In genomic region chr3:108331792-108332191, GRCh38 we compare ENCODE assay signal across 31 cellular contexts. TPM values are rescaled to one million over a fixed set of nuclear protein-coding genes. Genes with fewer than 3 reads are reported as not detected.
DNase-seq lines count a peak whose midpoint lies in the region; ATAC-seq, FAIRE-seq and TF ChIP-seq lines count a peak whose summit lies in the region.
"Had no signal": no experiment of that assay in that cellular context is flagged by ENCODE, and none has a peak within 500 bp of the region (broad histone marks: within the 10 kb centered on the region; RNA-seq: fewer than 3 reads in every experiment).

No MANE protein-coding gene starts in this region.

- H3K27me3 ChIP-seq in pancreas, result no peaks in the 10 kb centered on the region
- H3K27me3 ChIP-seq: BLaER1 treated with 17β-estradiol and CSF1 and Interleukin-3, amounts not matched to agents 10 nM and 100 nM had no signal

- H3K4me1 ChIP-seq in pancreas, result peaks cover 0 to 7% (median 0%) of the 10 kb centered on the region in 3 donors
- H3K4me1 ChIP-seq: A549, Caco-2 had no signal

- H3K36me3 Mint-ChIP-seq in activated CD4-positive, alpha-beta T cell treated with anti-CD3 and anti-CD28 coated beads for 36 hours (ENCODE audit: low read depth), result peaks cover 5% of the 10 kb centered on the region
- peaks cover 5 to 7% of the 10 kb centered on the region in 2 donors for H3K36me3 Mint-ChIP-seq in activated T-cell treated with anti-CD3 and anti-CD28 coated beads, Interleukin-2, amount 50 U/mL, for 72 hours (ENCODE audit: insufficient read depth in 2 of 2)
- peaks cover 2% of the 10 kb centered on the region for H3K36me3 Mint-ChIP-seq in activated T-cell treated with anti-CD3 and anti-CD28 coated beads, Interleukin-2, amount 50 U/mL, for 4 hours (ENCODE audit: insufficient read depth)
- H3K36me3 Mint-ChIP-seq: CD8-positive, alpha-beta T cell had no signal

- no peak for DNase-seq in activated CD4-positive, alpha-beta T cell treated with anti-CD3 and anti-CD28 coated beads for 36 hours
- DNase-seq in activated CD4-positive, alpha-beta T cell treated with anti-CD3 and anti-CD28 coated beads for 4 hours, result no peak
- DNase-seq in activated T-cell treated with anti-CD3 and anti-CD28 coated beads, Interleukin-2, amount 50 U/mL, for 72 hours, result no peak
- DNase-seq in activated T-cell treated with anti-CD3 and anti-CD28 coated beads, Interleukin-2, amount 50 U/mL, for 4 hours, result no peak
- DNase-seq in stimulated activated naive CD8-positive, alpha-beta T cell treated with anti-CD3 and anti-CD28 coated beads, Interleukin-15, amount 100 ng/mL, for 72 hours, result no peak
- DNase-seq in stimulated activated naive CD8-positive, alpha-beta T cell treated with anti-CD3 and anti-CD28 coated beads, Interleukin-15, Interleukin-2, amounts not matched to agents 100 U/mL and 50 U/mL, for 24 hours, result no peak
- DNase-seq in pancreas, result no peak
- DNase-seq: AML-193; Caco-2; Calu3; CD4-positive, alpha-beta T cell; CD8-positive, alpha-beta T cell; DMS 273 treated with DMSO at 0.1 percent for 48 hours; DMS153; DMS53; DMS79; DND-41; EL; GDM1 had no signal

- H3K9me3 ChIP-seq in pancreas, result no peaks in the 10 kb centered on the region
- H3K9me3 ChIP-seq: A549, Caco-2 had no signal

- intact Hi-C loops in activated CD4-positive, alpha-beta T cell treated with anti-CD3 and anti-CD28 coated beads for 36 hours (cut with DNase I, micrococcal nuclease), result no loop called here
- intact Hi-C loops in pancreas (cut with DNase I), result no loop called here

- peaks cover 5% of the 10 kb centered on the region for H3K9me3 Mint-ChIP-seq in activated CD4-positive, alpha-beta T cell treated with anti-CD3 and anti-CD28 coated beads for 36 hours (ENCODE audit: low read depth)
- H3K9me3 Mint-ChIP-seq in activated T-cell treated with anti-CD3 and anti-CD28 coated beads, Interleukin-2, amount 50 U/mL, for 72 hours, result peaks cover 4 to 6% of the 10 kb centered on the region in 2 donors
- H3K9me3 Mint-ChIP-seq in activated T-cell treated with anti-CD3 and anti-CD28 coated beads, Interleukin-2, amount 50 U/mL, for 4 hours, result peaks cover 6% of the 10 kb centered on the region
- peaks cover 8 to 9% of the 10 kb centered on the region in 2 donors for H3K9me3 Mint-ChIP-seq in stimulated activated naive CD8-positive, alpha-beta T cell treated with anti-CD3 and anti-CD28 coated beads, Interleukin-15, amount 100 ng/mL, for 72 hours
- H3K9me3 Mint-ChIP-seq: CD4-positive, alpha-beta T cell had no signal

- FAIRE-seq in pancreas (lab: Jason Lieb, UNC), result no peak
- FAIRE-seq: A549, GM12878, GM12892, GM18507 had no signal

- peaks cover 4% of the 10 kb centered on the region for H3K27me3 Mint-ChIP-seq in activated CD4-positive, alpha-beta T cell treated with anti-CD3 and anti-CD28 coated beads for 36 hours
- peaks cover 7% of the 10 kb centered on the region for H3K27me3 Mint-ChIP-seq in activated T-cell treated with anti-CD3 and anti-CD28 coated beads, Interleukin-2, amount 50 U/mL, for 72 hours (ENCODE audit: low read depth)
- H3K27me3 Mint-ChIP-seq in activated T-cell treated with anti-CD3 and anti-CD28 coated beads, Interleukin-2, amount 50 U/mL, for 4 hours (ENCODE audit: low read depth), result no peaks in the 10 kb centered on the region
- H3K27me3 Mint-ChIP-seq in stimulated activated naive CD8-positive, alpha-beta T cell treated with anti-CD3 and anti-CD28 coated beads, Interleukin-15, amount 100 ng/mL, for 72 hours, result no peaks in the 10 kb centered on the region
- H3K27me3 Mint-ChIP-seq: B cell; CD4-positive, alpha-beta T cell had no signal

- H3K4me3 Mint-ChIP-seq in activated CD4-positive, alpha-beta T cell treated with anti-CD3 and anti-CD28 coated beads for 36 hours, result no peak overlapping the region
- no peak overlapping the region for H3K4me3 Mint-ChIP-seq in activated T-cell treated with anti-CD3 and anti-CD28 coated beads, Interleukin-2, amount 50 U/mL, for 72 hours
- H3K4me3 Mint-ChIP-seq in activated T-cell treated with anti-CD3 and anti-CD28 coated beads, Interleukin-2, amount 50 U/mL, for 4 hours, result no peak overlapping the region
- H3K4me3 Mint-ChIP-seq in stimulated activated naive CD8-positive, alpha-beta T cell treated with anti-CD3 and anti-CD28 coated beads, Interleukin-15, amount 100 ng/mL, for 72 hours, result no peak overlapping the region
- H3K4me3 Mint-ChIP-seq: B cell; CD4-positive, alpha-beta T cell; CD8-positive, alpha-beta T cell had no signal

- no peak overlapping the region for H3K27ac Mint-ChIP-seq in activated CD4-positive, alpha-beta T cell treated with anti-CD3 and anti-CD28 coated beads for 36 hours
- no peak overlapping the region for H3K27ac Mint-ChIP-seq in activated T-cell treated with anti-CD3 and anti-CD28 coated beads, Interleukin-2, amount 50 U/mL, for 72 hours
- H3K27ac Mint-ChIP-seq in stimulated activated naive CD8-positive, alpha-beta T cell treated with anti-CD3 and anti-CD28 coated beads, Interleukin-15, amount 100 ng/mL, for 72 hours, result no peak overlapping the region
- H3K27ac Mint-ChIP-seq: B cell; CD4-positive, alpha-beta T cell; CD8-positive, alpha-beta T cell had no signal

- POLR2A ChIA-PET in activated CD4-positive, alpha-beta T cell treated with anti-CD3 and anti-CD28 coated beads for 36 hours (lab: Charles Lee), result no interaction called here

- 93 to 95% methylated on average over 3 of the region's 3 CpGs for WGBS in pancreas, 2 donors

- no peak for TF ChIP-seq CTCF in pancreas (IDR thresholded peaks at IDR 0.05)

- no peak overlapping the region for H3K4me3 ChIP-seq in pancreas
- H3K4me3 ChIP-seq: A549; BLaER1 treated with 17β-estradiol and CSF1 and Interleukin-3, amounts not matched to agents 10 nM and 100 nM; GM12878 had no signal

- no peak overlapping the region for H3K27ac ChIP-seq in pancreas
- H3K27ac ChIP-seq: 22Rv1; A549; BLaER1 treated with 17β-estradiol and CSF1 and Interleukin-3, amounts not matched to agents 10 nM and 100 nM; C4-2B had no signal

- CTCF ChIA-PET in activated CD4-positive, alpha-beta T cell treated with anti-CD3 and anti-CD28 coated beads for 36 hours (lab: Charles Lee), result interaction anchor here (1.7 kb wide), 1 partner anchor 13 kb away, joined by 4 read pairs; no protein-coding TSS in a partner anchor

- no peaks in the 10 kb centered on the region for H3K36me3 ChIP-seq in pancreas
- H3K36me3 ChIP-seq: BLaER1 treated with 17β-estradiol and CSF1 and Interleukin-3, amounts not matched to agents 10 nM and 100 nM had no signal

- peaks cover 25% of the 10 kb centered on the region for H3K4me1 Mint-ChIP-seq in activated CD4-positive, alpha-beta T cell treated with anti-CD3 and anti-CD28 coated beads for 36 hours
- H3K4me1 Mint-ChIP-seq in activated T-cell treated with anti-CD3 and anti-CD28 coated beads, Interleukin-2, amount 50 U/mL, for 72 hours (ENCODE audit: low read depth), result peaks cover 32% of the 10 kb centered on the region
- H3K4me1 Mint-ChIP-seq in activated T-cell treated with anti-CD3 and anti-CD28 coated beads, Interleukin-2, amount 50 U/mL, for 4 hours (ENCODE audit: low read depth), result peaks cover 20% of the 10 kb centered on the region
- H3K4me1 Mint-ChIP-seq in stimulated activated naive CD8-positive, alpha-beta T cell treated with anti-CD3 and anti-CD28 coated beads, Interleukin-15, amount 100 ng/mL, for 72 hours, result peaks cover 45% of the 10 kb centered on the region
- H3K4me1 Mint-ChIP-seq: B cell had no signal

- ATAC-seq in activated CD4-positive, alpha-beta T cell treated with anti-CD3 and anti-CD28 coated beads for 36 hours, result peak; percentile 10
- ATAC-seq in activated T-cell treated with anti-CD3 and anti-CD28 coated beads, Interleukin-2, amount 50 U/mL, for 72 hours (replicated peaks in 1 of 2), result peak; percentile 39 to 50
- no peak for ATAC-seq in activated T-cell treated with anti-CD3 and anti-CD28 coated beads, Interleukin-2, amount 50 U/mL, for 4 hours
- ATAC-seq in stimulated activated naive CD8-positive, alpha-beta T cell treated with anti-CD3 and anti-CD28 coated beads, Interleukin-15, amount 100 ng/mL, for 72 hours, result peak; percentile 34
- no peak for ATAC-seq in stimulated activated naive CD8-positive, alpha-beta T cell treated with anti-CD3 and anti-CD28 coated beads, Interleukin-15, Interleukin-2, amounts not matched to agents 100 U/mL and 50 U/mL, for 24 hours
- no peak for ATAC-seq in pancreas
- ATAC-seq: A549; CD8-positive, alpha-beta T cell; GM12878 had no signal

RNA-seq across cellular contexts. Expression of gene HHLA2, which starts 35.4 kb away (rescaled TPM):
- total RNA-seq in activated CD4-positive, alpha-beta T cell treated with anti-CD3 and anti-CD28 coated beads for 36 hours, result under 1 TPM; 0.27 to 0.70 TPM
- total RNA-seq in activated T-cell treated with anti-CD3 and anti-CD28 coated beads, Interleukin-2, amount 50 U/mL, for 72 hours, result 1 to 10 TPM; 1.9 TPM
- total RNA-seq in activated T-cell treated with anti-CD3 and anti-CD28 coated beads, Interleukin-2, amount 50 U/mL, for 4 hours, result 1 to 10 TPM in 2 of 3 donors, under 1 TPM in 1; 0.48 to 1.8 (median 1.3) TPM
- total RNA-seq in pancreas, result 1 to 10 TPM in 4 of 6 donors, under 1 TPM in 2; 0.28 to 2.8 (median 1.1) TPM
- polyA plus RNA-seq in pancreas, result under 1 TPM; 0.23 to 0.54 TPM
- total RNA-seq: A172, Daoy, G401 had no signal
- polyA plus RNA-seq: BJ had no signal

Comparison
In these comparisons a context has a peak if more than half of its experiments do, and no peak if none do; other contexts are left out.
1. ATAC-seq: peak in activated CD4-positive, alpha-beta T cell treated with anti-CD3 and anti-CD28 coated beads for 36 hours (single experiment), activated T-cell treated with anti-CD3 and anti-CD28 coated beads, Interleukin-2, amount 50 U/mL, for 72 hours (2 of 2) and stimulated activated naive CD8-positive, alpha-beta T cell treated with anti-CD3 and anti-CD28 coated beads, Interleukin-15, amount 100 ng/mL, for 72 hours (single experiment); none in activated T-cell treated with anti-CD3 and anti-CD28 coated beads, Interleukin-2, amount 50 U/mL, for 4 hours (0 of 2), stimulated activated naive CD8-positive, alpha-beta T cell treated with anti-CD3 and anti-CD28 coated beads, Interleukin-15, Interleukin-2, amounts not matched to agents 100 U/mL and 50 U/mL, for 24 hours (single experiment) and pancreas (0 of 4).